29 cellular contexts compared by ENCODE assay signal in genomic region chr11:40134820-40135219, GRCh38.
"Had no signal": no experiment of that assay in that cellular context is flagged by ENCODE, and none has a peak within 500 bp of the region (broad histone marks: within the 10 kb centered on the region; RNA-seq: fewer than 3 reads in every experiment).

No MANE protein-coding gene starts in this region.

- H2AFZ ChIP-seq: neural progenitor cell, parathyroid adenoma had no signal

- ATAC-seq: esophagus mucosa; gastrocnemius medialis; left lobe of liver; naive thymus-derived CD4-positive, alpha-beta T cell had no signal

- H3K4me1 Mint-ChIP-seq: endodermal cell; memory B cell; naive thymus-derived CD4-positive, alpha-beta T cell had no signal

- H3K4me3 ChIP-seq: colonic mucosa, gastrocnemius medialis, lung, neural progenitor cell, right lobe of liver, stomach, tibial artery had no signal

- H3K27me3 ChIP-seq: colonic mucosa, gastrocnemius medialis, neural progenitor cell, right lobe of liver, stomach, tibial artery had no signal

- H3K36me3 ChIP-seq: colonic mucosa, gastrocnemius medialis, neural progenitor cell, right lobe of liver, stomach, tibial artery had no signal

- H3K79me2 ChIP-seq: parathyroid adenoma had no signal

- H3K27me3 Mint-ChIP-seq: dendritic cell treated with granulocyte-macrophage colony-stimulating factor and Interleukin-4, amounts not matched to agents 40 ng/mL and 50 ng/mL, for 4 days; memory B cell; naive thymus-derived CD4-positive, alpha-beta T cell; progenitor cell of endocrine pancreas had no signal

- H3K4me2 ChIP-seq: neural progenitor cell had no signal

- H3K27ac Mint-ChIP-seq: dendritic cell treated with granulocyte-macrophage colony-stimulating factor and Interleukin-4, amounts not matched to agents 40 ng/mL and 50 ng/mL, for 4 days; endodermal cell; memory B cell; naive thymus-derived CD4-positive, alpha-beta T cell; nephron; neural progenitor cell; progenitor cell of endocrine pancreas; type B pancreatic cell had no signal

- H3K27ac ChIP-seq: colonic mucosa, epithelial cell of prostate, gastrocnemius medialis, neural progenitor cell, parathyroid adenoma, right lobe of liver, stomach, tibial artery had no signal

- H3K9ac ChIP-seq: neural progenitor cell, parathyroid adenoma had no signal

- H3K4me1 ChIP-seq: colonic mucosa, gastrocnemius medialis, neural progenitor cell, parathyroid adenoma, right lobe of liver, stomach, tibial artery had no signal

- H3K9me3 ChIP-seq: colonic mucosa, gastrocnemius medialis, right lobe of liver, stomach, tibial artery had no signal

- DNase-seq: colonic mucosa; effector CD8-positive, alpha-beta T cell; endodermal cell; foreskin fibroblast; gastrocnemius medialis; head of caudate nucleus; kidney; midbrain; naive thymus-derived CD4-positive, alpha-beta T cell; right lobe of liver; small intestine; stimulated activated CD4-positive, alpha-beta T cell treated with anti-CD3 and anti-CD28 coated beads, Interleukin-12 subunit alpha, Interleukin-12 subunit beta, amount 100 ng/mL, for 4 hours; stimulated activated CD4-positive, alpha-beta T cell treated with anti-CD3 and anti-CD28 coated beads, Interleukin-1b, Interleukin-23, amount 100 ng/mL, for 48 hours; stimulated activated CD4-positive, alpha-beta T cell treated with anti-CD3 and anti-CD28 coated beads, Interleukin-4, amount 100 ng/mL, for 1 hour; stimulated activated CD8-positive, alpha-beta memory T cell treated with anti-CD3 and anti-CD28 coated beads, Interleukin-4, amount 100 ng/mL, for 48 hours; stimulated activated naive CD4-positive, alpha-beta T cell treated with Interleukin-2 at 50 U/mL for 16 hours; stomach; tibial artery had no signal

- H3K36me3 Mint-ChIP-seq: memory B cell; naive thymus-derived CD4-positive, alpha-beta T cell; neural progenitor cell; type B pancreatic cell had no signal

- H3K4me3 Mint-ChIP-seq: dendritic cell treated with granulocyte-macrophage colony-stimulating factor and Interleukin-4, amounts not matched to agents 40 ng/mL and 50 ng/mL, for 4 days; endodermal cell; memory B cell; naive thymus-derived CD4-positive, alpha-beta T cell; nephron; neural progenitor cell; type B pancreatic cell had no signal

- H3K9me3 Mint-ChIP-seq: dendritic cell treated with granulocyte-macrophage colony-stimulating factor and Interleukin-4, amounts not matched to agents 40 ng/mL and 50 ng/mL, for 4 days; endodermal cell; nephron; neural progenitor cell; type B pancreatic cell had no signal
